Comparison of ENCODE assay signal across 2 cellular contexts in genomic region chr9:76681556-76681955, GRCh38.
TF ChIP-seq lines count a peak whose summit lies in the region.

No MANE protein-coding gene starts in this region.

TF ChIP-seq in SK-N-SH, 30 proteins besides CTCF, POLR2A, EP300 and RAD21 (continued from another document):
- TF ChIP-seq IRF3 (IDR thresholded peaks at IDR 0.05; ENCODE audit: low read depth, low read length) (no peak), TEAD4 (IDR thresholded peaks at IDR 0.05; ENCODE audit: borderline replicate concordance, insufficient read depth) (no peak), CHD2 (IDR thresholded peaks at IDR 0.05; ENCODE audit: low read length, partially characterized antibody) (no peak), MAX (IDR thresholded peaks at IDR 0.05; ENCODE audit: low read depth) (no peak)

TF ChIP-seq in SK-N-SH treated with all-trans-retinoic acid at 6 μM for 48 hours, 23 proteins besides CTCF, POLR2A, EP300 and RAD21 (continued from another document):
- no peak for TF ChIP-seq PATZ1 (CRISPR knock-in tag; IDR thresholded peaks at IDR 0.05; ENCODE audit: borderline replicate concordance)
- no peak for TF ChIP-seq CREB5 (CRISPR knock-in tag; IDR thresholded peaks at IDR 0.05; ENCODE audit: low read depth)
- no peak for TF ChIP-seq PPARA (CRISPR knock-in tag; IDR thresholded peaks at IDR 0.05; ENCODE audit: borderline replicate concordance)
- TF ChIP-seq ZFP30 (CRISPR knock-in tag; IDR thresholded peaks at IDR 0.05), result no peak
- TF ChIP-seq ZC3H10 (CRISPR knock-in tag; IDR thresholded peaks at IDR 0.05), result no peak
- TF ChIP-seq ZNF70 (CRISPR knock-in tag; IDR thresholded peaks at IDR 0.05), result no peak
- no peak for TF ChIP-seq ZFP3 (CRISPR knock-in tag; IDR thresholded peaks at IDR 0.05)
- no peak for TF ChIP-seq TCF4 (CRISPR knock-in tag; IDR thresholded peaks at IDR 0.05; ENCODE audit: borderline replicate concordance)
- no peak for TF ChIP-seq TSHZ2 (CRISPR knock-in tag; IDR thresholded peaks at IDR 0.05)
